ENCODE assay signal across 24 cellular contexts in genomic region chr1:119664057-119664456, GRCh38. TPM values are rescaled to one million over a fixed set of nuclear protein-coding genes. Genes with fewer than 3 reads are reported as not detected.
DNase-seq lines count a peak whose midpoint lies in the region; ATAC-seq and TF ChIP-seq lines count a peak whose summit lies in the region.
"Had no signal": no experiment of that assay in that cellular context is flagged by ENCODE, and none has a peak within 500 bp of the region (broad histone marks: within the 10 kb centered on the region; RNA-seq: fewer than 3 reads in every experiment).

No MANE protein-coding gene starts in this region.

- intact Hi-C loops in adrenal gland (cut with DNase I) (loop anchor here (5.0 kb wide), 1 partner anchor 47 kb away; no protein-coding TSS in a partner anchor), gastrocnemius medialis (cut with DNase I; ENCODE audit: low total_unique reads) (loop anchor here (5.0 kb wide), 1 partner anchor 37 kb away; no protein-coding TSS in a partner anchor), testis (cut with DNase I; ENCODE audit: low total_unique reads) (loop anchor here (5.0 kb wide), 1 partner anchor 52 kb away; no protein-coding TSS in a partner anchor), ascending aorta (cut with DNase I) (no loop called here)

- H3K18ac ChIP-seq in mesenchymal stem cell (ENCODE audit: low read depth in 1 of 2, low read length in 2 of 2) = no peak overlapping the region

- 46 to 61% (median 50%) methylated on average over 5 of the region's 5 CpGs for WGBS in adrenal gland, 4 donors
- WGBS in mesenchymal stem cell = 61% methylated on average over 5 of the region's 5 CpGs
- WGBS in testis, 2 donors = 49 to 54% methylated on average over 5 of the region's 5 CpGs

- H3K14ac ChIP-seq in mesenchymal stem cell (ENCODE audit: low read length in 2 of 2) = no peak overlapping the region

- no peak overlapping the region for H3K27ac ChIP-seq in adrenal gland
- H3K27ac ChIP-seq in mesenchymal stem cell (ENCODE audit: low read length, poor library complexity, severe bottlenecking) = no peak overlapping the region
- no peak overlapping the region for H3K27ac ChIP-seq in gastrocnemius medialis
- no peak overlapping the region for H3K27ac ChIP-seq in testis
- no peak overlapping the region for H3K27ac ChIP-seq in ascending aorta
- H3K27ac ChIP-seq in caudate nucleus (ENCODE audit: low read depth, low read length) = no peak overlapping the region
- H3K27ac ChIP-seq: BLaER1 had no signal

- H3K4me3 ChIP-seq in adrenal gland (no peak overlapping the region), mesenchymal stem cell (ENCODE audit: insufficient read depth in 1 of 2, low read depth in 1 of 2, low read length in 2 of 2) (no peak overlapping the region), gastrocnemius medialis (no peak overlapping the region), testis (no peak overlapping the region), ascending aorta (no peak overlapping the region)
- H3K4me3 ChIP-seq: BLaER1, GM12878 had no signal

- H2BK12ac ChIP-seq in mesenchymal stem cell (ENCODE audit: low read length in 2 of 2) = no peak overlapping the region

- H2AK5ac ChIP-seq in mesenchymal stem cell (ENCODE audit: low read length, severe bottlenecking) = peak overlapping the region; percentile 26

- no peak overlapping the region for H4K8ac ChIP-seq in mesenchymal stem cell (ENCODE audit: low read length)

- no peak overlapping the region for H2BK5ac ChIP-seq in mesenchymal stem cell (ENCODE audit: low read depth, low read length, poor library complexity, severe bottlenecking)

- no peaks in the 10 kb centered on the region for H3K9me3 ChIP-seq in adrenal gland (replicated peaks in 1 of 3)
- H3K9me3 ChIP-seq in mesenchymal stem cell (ENCODE audit: control insufficient read depth, low read length) = no peaks in the 10 kb centered on the region
- no peaks in the 10 kb centered on the region for H3K9me3 ChIP-seq in gastrocnemius medialis
- H3K9me3 ChIP-seq in testis = no peaks in the 10 kb centered on the region
- H3K9me3 ChIP-seq in ascending aorta = no peaks in the 10 kb centered on the region
- H3K9me3 ChIP-seq: BE2C, BLaER1 had no signal

- H3K27me3 ChIP-seq in adrenal gland (no peaks in the 10 kb centered on the region), mesenchymal stem cell (ENCODE audit: control insufficient read depth in 1 of 2, insufficient read depth in 1 of 2, low read length in 2 of 2) (peaks cover 0 to 16% of the 10 kb centered on the region in 2 experiments), gastrocnemius medialis (no peaks in the 10 kb centered on the region), testis (no peaks in the 10 kb centered on the region), ascending aorta (no peaks in the 10 kb centered on the region)
- H3K27me3 ChIP-seq: BLaER1 had no signal

- peak; percentile 61 to 70 for ATAC-seq in gastrocnemius medialis
- ATAC-seq: GM12878 had no signal

- H4K91ac ChIP-seq in mesenchymal stem cell (ENCODE audit: low read length) = no peak overlapping the region

- no peak overlapping the region for H2BK120ac ChIP-seq in mesenchymal stem cell (ENCODE audit: low read depth, low read length)

- no peak overlapping the region for H3K4me2 ChIP-seq in mesenchymal stem cell (ENCODE audit: low read length, poor library complexity, severe bottlenecking)
- H3K4me2 ChIP-seq: BLaER1 had no signal

- no peaks in the 10 kb centered on the region for H3K79me1 ChIP-seq in mesenchymal stem cell (replicated peaks; ENCODE audit: low read length, poor library complexity, severe bottlenecking)

- TF ChIP-seq POLR2A in adrenal gland (IDR thresholded peaks at IDR 0.05) (no peak), gastrocnemius medialis (IDR thresholded peaks at IDR 0.05) (no peak), testis (IDR thresholded peaks at IDR 0.05) (no peak)

- no peak overlapping the region for H2AFZ ChIP-seq in mesenchymal stem cell (ENCODE audit: low read depth, low read length)

- H3K4ac ChIP-seq in mesenchymal stem cell (ENCODE audit: low read depth in 1 of 2, low read length in 2 of 2) = no peak overlapping the region

- H3K4me1 ChIP-seq in adrenal gland (replicated peaks in 1 of 2) = no peaks in the 10 kb centered on the region
- peaks cover 4% of the 10 kb centered on the region for H3K4me1 ChIP-seq in mesenchymal stem cell (ENCODE audit: control insufficient read depth, insufficient read depth, low read depth, low read length)
- H3K4me1 ChIP-seq in gastrocnemius medialis = peaks cover 0 to 4% of the 10 kb centered on the region in 2 donors
- peaks cover 7% of the 10 kb centered on the region for H3K4me1 ChIP-seq in testis
- H3K4me1 ChIP-seq in ascending aorta = no peaks in the 10 kb centered on the region
- H3K4me1 ChIP-seq: BE2C, BLaER1 had no signal

- H3K36me3 ChIP-seq in adrenal gland (replicated peaks in 1 of 2) (no peaks in the 10 kb centered on the region), mesenchymal stem cell (ENCODE audit: control insufficient read depth in 1 of 2, insufficient read depth in 2 of 2, low read depth in 1 of 2, low read length in 2 of 2) (no peaks in the 10 kb centered on the region), gastrocnemius medialis (no peaks in the 10 kb centered on the region), testis (ENCODE audit: low read depth, missing control alignments) (no peaks in the 10 kb centered on the region), ascending aorta (no peaks in the 10 kb centered on the region)
- H3K36me3 ChIP-seq: BE2C, BLaER1 had no signal

- DNase-seq in adrenal gland (peak; percentile 56 to 80 (median 70)), mesenchymal stem cell (no peak), gastrocnemius medialis (no peak), testis (peak; percentile 37), ascending aorta (ENCODE audit: low spot score in 2 of 2) (no peak), caudate nucleus (lab: John Stamatoyannopoulos, UW) (no peak)
- DNase-seq in stimulated activated CD4-positive, alpha-beta T cell treated with anti-CD3 and anti-CD28 coated beads, Interleukin-4, amount 100 ng/mL, for 1 hour = no peak
- DNase-seq: 8988T; ACHN; BE2C; C1 segment of cervical spinal cord; CD4-positive, alpha-beta memory T cell; CD4-positive, CD25-positive, alpha-beta regulatory T cell; CD8-positive, alpha-beta memory T cell; COR-L47; DMS 273 treated with DMSO at 0.1 percent for 48 hours; DMS153; DMS53; DMS79; DND-41; EL; GDM1 had no signal

- in situ Hi-C loops in gastrocnemius medialis (cut with MboI; ENCODE audit: low sequenced_read_pairs in 4 of 4) = loop anchor here in 2 of 4 donors (5.0 kb wide), 2 partner anchors 42 to 47 kb away; no protein-coding TSS in a partner anchor

- TF ChIP-seq CTCF in adrenal gland (IDR thresholded peaks at IDR 0.05) (no peak), gastrocnemius medialis (IDR thresholded peaks at IDR 0.05 in 4 of 5, conservative IDR thresholded peaks at IDR 0.05 in 1 of 5) (no peak), testis (IDR thresholded peaks at IDR 0.05) (no peak), ascending aorta (IDR thresholded peaks at IDR 0.05) (no peak)

- H3K9ac ChIP-seq in mesenchymal stem cell (ENCODE audit: low read length) = no peak overlapping the region
- H3K9ac ChIP-seq: BLaER1 had no signal

- H3K23ac ChIP-seq in mesenchymal stem cell (ENCODE audit: low read length in 2 of 2) = no peak overlapping the region

- H2BK15ac ChIP-seq in mesenchymal stem cell (ENCODE audit: low read depth, poor library complexity, severe bottlenecking) = no peak overlapping the region

RNA-seq across cellular contexts. Expression of gene ZNF697, which starts 16.0 kb away (rescaled TPM):
- total RNA-seq in adrenal gland (10 to 100 TPM in 1 of 8 donors, 1 to 10 TPM in 7; 2.8 to 14.5 (median 6.3) TPM), gastrocnemius medialis (1 to 10 TPM; 1.4 to 3.1 (median 2.9) TPM), testis (10 to 100 TPM; 14.8 to 22.5 TPM), ascending aorta (0.11 TPM)
- polyA plus RNA-seq in adrenal gland (1 to 10 TPM; 1.7 to 5.7 (median 1.9) TPM), testis (ENCODE audit: insufficient read depth, low read depth, low replicate concordance) (9.1 TPM)
- polyA plus RNA-seq in mesenchymal stem cell (2013, experiment 1 of 2) = 6.4 TPM
- 6.3 TPM for polyA plus RNA-seq in mesenchymal stem cell (2013, experiment 2 of 2)
- total RNA-seq: CD4-positive, CD25-positive, alpha-beta regulatory T cell had no signal
- polyA plus RNA-seq: CD4-positive, alpha-beta memory T cell; CD4-positive, CD25-positive, alpha-beta regulatory T cell; CD8-positive, alpha-beta memory T cell had no signal

RNA-seq across cellular contexts. Expression of gene PHGDH, which starts 47.7 kb away (rescaled TPM):
- 1 to 10 TPM; 1.8 to 9.0 (median 3.4) TPM for total RNA-seq in adrenal gland
- polyA plus RNA-seq in adrenal gland = 10 to 100 TPM in 1 of 3 donors, 1 to 10 TPM in 2; 2.0 to 12.0 (median 3.8) TPM
- 73.6 TPM for polyA plus RNA-seq in mesenchymal stem cell (2013, experiment 1 of 2)
- polyA plus RNA-seq in mesenchymal stem cell (2013, experiment 2 of 2) = 72.3 TPM
- 1 to 10 TPM in 2 of 4 donors, under 1 TPM in 1, not detected in 1; 0.86 to 7.1 (median 2.3) TPM for total RNA-seq in gastrocnemius medialis
- 100 to 1,000 TPM in 1 of 2 donors, 10 to 100 TPM in 1; 85.3 to 161 TPM for total RNA-seq in testis
- 131 TPM for polyA plus RNA-seq in testis (ENCODE audit: insufficient read depth, low read depth, low replicate concordance)
- 61.7 TPM for total RNA-seq in ascending aorta

Comparison
In these comparisons a context has a peak if more than half of its experiments do, and no peak if none do; other contexts are left out.
1. DNase-seq: peak in adrenal gland (7 of 7) and testis (single experiment); none in mesenchymal stem cell (single experiment), gastrocnemius medialis (0 of 2), ascending aorta (0 of 2), caudate nucleus (0 of 61) and stimulated activated CD4-positive, alpha-beta T cell treated with anti-CD3 and anti-CD28 coated beads, Interleukin-4, amount 100 ng/mL, for 1 hour (single experiment).